In genomic region chr4:138910201-138910913, GRCh38 we compare ENCODE assay signal across 9 cellular contexts.
A peak's percentile ranks its signal among the peaks of the same experiment; 100 is the strongest.
DNase-seq lines count a peak whose midpoint lies in the region; ATAC-seq and TF ChIP-seq lines count a peak whose summit lies in the region.
"Had no signal": no experiment of that assay in that cellular context is flagged by ENCODE, and none has a peak within 500 bp of the region (broad histone marks: within the 10 kb centered on the region; RNA-seq: fewer than 3 reads in every experiment).

No MANE protein-coding gene starts in this region.

- no peak overlapping the region for H4K91ac ChIP-seq in IMR-90 (ENCODE audit: insufficient read depth, low read depth, low read length)

- no peaks in the 10 kb centered on the region for H3K9me3 ChIP-seq in IMR-90 (ENCODE audit: control insufficient read depth, insufficient read depth, low read length)
- no peaks in the 10 kb centered on the region for H3K9me3 ChIP-seq in PC-9 (ENCODE audit: insufficient read depth, low read depth)
- H3K9me3 ChIP-seq in smooth muscle cell (replicated peaks; ENCODE audit: low read depth): no peaks in the 10 kb centered on the region

- no peak overlapping the region for H2BK20ac ChIP-seq in IMR-90 (ENCODE audit: low read depth, low read length)

- H3K56ac ChIP-seq in IMR-90 (ENCODE audit: extremely low read depth, insufficient read depth, low read length): no peak overlapping the region

- peak; percentile 55 for ATAC-seq in IMR-90 (ENCODE audit: low read depth)
- ATAC-seq in GM21619 (IDR thresholded peaks at IDR 0.05; ENCODE audit: unreplicated experiment): no peak

- H3K27me3 ChIP-seq in IMR-90 (ENCODE audit: control insufficient read depth, insufficient read depth, low read length): peaks cover 3% of the 10 kb centered on the region
- H3K27me3 ChIP-seq in PC-9 (ENCODE audit: insufficient read depth, low read depth): no peaks in the 10 kb centered on the region
- H3K27me3 ChIP-seq in smooth muscle cell (ENCODE audit: low read depth): no peaks in the 10 kb centered on the region

- H4K5ac ChIP-seq in IMR-90 (ENCODE audit: low read depth, low read length): no peak overlapping the region

- TF ChIP-seq CTCF in IMR-90 (conservative IDR thresholded peaks at IDR 0.05; ENCODE audit: low read depth, low read length): no peak
- TF ChIP-seq CTCF in PC-9 (conservative IDR thresholded peaks at IDR 0.05): no peak
- TF ChIP-seq CTCF in fibroblast of the aortic adventitia (IDR thresholded peaks at IDR 0.05; ENCODE audit: insufficient read depth, low read length): no peak
- no peak for TF ChIP-seq CTCF in smooth muscle cell (IDR thresholded peaks at IDR 0.05; ENCODE audit: borderline replicate concordance, insufficient read depth, poor library complexity, severe bottlenecking)

- TF ChIP-seq POLR2A in IMR-90 (IDR thresholded peaks at IDR 0.05; ENCODE audit: low read depth, low read length): no peak

- dilution Hi-C loops in IMR-90 (cut with HindIII; ENCODE audit: low sequenced_read_pairs, unreplicated experiment): no loop called here

- H3K4me2 ChIP-seq in IMR-90 (ENCODE audit: low read depth, low read length) (peak overlapping the region; percentile 11), PC-9 (peak overlapping the region; percentile 76), smooth muscle cell (peak overlapping the region; percentile 62)

- H2BK15ac ChIP-seq in IMR-90 (ENCODE audit: low read depth, low read length): no peak overlapping the region

- H3K23ac ChIP-seq in IMR-90 (ENCODE audit: low read depth, low read length): no peak overlapping the region

- no peak overlapping the region for H3K9ac ChIP-seq in IMR-90 (ENCODE audit: low read depth, low read length)
- H3K9ac ChIP-seq in smooth muscle cell (ENCODE audit: low read depth): peak overlapping the region; percentile 82

- H3K36me3 ChIP-seq in IMR-90 (ENCODE audit: control insufficient read depth, insufficient read depth, low read length) (no peaks in the 10 kb centered on the region), PC-9 (ENCODE audit: low read depth) (no peaks in the 10 kb centered on the region), smooth muscle cell (ENCODE audit: low read depth) (no peaks in the 10 kb centered on the region)

- no peak overlapping the region for H3K14ac ChIP-seq in IMR-90 (replicated peaks; ENCODE audit: low read depth, low read length)

- POLR2A ChIA-PET in IMR-90 (lab: Charles Lee; ENCODE audit: unreplicated experiment) (interaction anchor here (0.7 kb wide), 1 partner anchor 13 kb away, joined by 6 read pairs; no protein-coding TSS in a partner anchor), PC-9 (lab: Charles Lee; ENCODE audit: unreplicated experiment) (interaction anchor here (0.7 kb wide), 1 partner anchor 39 kb away, joined by 7 read pairs; no protein-coding TSS in a partner anchor)

- no TSS peak for BruUV-seq in IMR-90 (replicated peaks; lab: Mats Ljungman, UMichigan)
- BruUV-seq in PC-9 (replicated peaks; lab: Mats Ljungman, UMichigan): no TSS peak

- no peak overlapping the region for H4K8ac ChIP-seq in IMR-90 (ENCODE audit: low read depth in 2 of 2, low read length in 2 of 2)

- peak overlapping the region; percentile 67 for H2AFZ ChIP-seq in IMR-90 (replicated peaks; ENCODE audit: low read length, poor library complexity)
- peak overlapping the region; percentile 70 for H2AFZ ChIP-seq in PC-9
- no peak overlapping the region for H2AFZ ChIP-seq in smooth muscle cell (ENCODE audit: low read depth)

- intact Hi-C loops in IMR-90 (cut with micrococcal nuclease) (loop anchor here (10.0 kb wide), 1 partner anchor 816 kb away; no protein-coding TSS in a partner anchor), PC-9 (cut with micrococcal nuclease; ENCODE audit: unreplicated experiment) (loop anchor here (1.0 to 10.0 kb wide), 3 partner anchors 12 to 1786 kb away; no protein-coding TSS in a partner anchor)

- CTCF ChIA-PET in IMR-90 (lab: Yijun Ruan, JAX) (interaction anchor here (1.0 kb wide), 1 partner anchor 28 kb away, joined by 6 read pairs; no protein-coding TSS in a partner anchor), PC-9 (lab: Charles Lee) (no interaction called here)

- H3K4ac ChIP-seq in IMR-90 (ENCODE audit: low read depth, low read length): no peak overlapping the region

- no peak overlapping the region for H3K4me3 ChIP-seq in IMR-90 (ENCODE audit: insufficient read depth, low read depth, low read length)
- H3K4me3 ChIP-seq in PC-9: peak overlapping the region; percentile 41; the same call in 1 of the 2 replicates
- H3K4me3 ChIP-seq in fibroblast of the aortic adventitia (ENCODE audit: low read depth, low read length): no peak overlapping the region
- no peak overlapping the region for H3K4me3 ChIP-seq in smooth muscle cell

- no peak overlapping the region for H2AK5ac ChIP-seq in IMR-90 (ENCODE audit: low read depth, low read length)

- no peak overlapping the region for H2AK9ac ChIP-seq in IMR-90 (replicated peaks; ENCODE audit: low read depth, low read length, poor library complexity)

- H3F3A ChIP-seq in PC-9 (ENCODE audit: insufficient read depth, low read depth) (peaks cover 17% of the 10 kb centered on the region; the same call in 1 of the 2 replicates), smooth muscle cell (ENCODE audit: low read depth) (no peaks in the 10 kb centered on the region)

- no peak overlapping the region for H3K18ac ChIP-seq in IMR-90 (ENCODE audit: low read depth, low read length)

- in situ Hi-C loops in IMR-90 (cut with MboI; ENCODE audit: low sequenced_read_pairs): no loop called here

- no peak for TF ChIP-seq RAD21 in IMR-90 (IDR thresholded peaks at IDR 0.05; ENCODE audit: low read length)

- WGBS in IMR-90 (ENCODE audit: extremely low coverage in 2 of 2, insufficient read length in 1 of 2), 2 experiments: 38% methylated on average over 1 of the region's 6 CpGs; no CpG with 5 or more reads in 1 of the 2 experiments
- WGBS in smooth muscle cell (ENCODE audit: low lambda C conversion rate): 58% methylated on average over 6 of the region's 6 CpGs

- H3K79me1 ChIP-seq in IMR-90 (ENCODE audit: low read depth in 1 of 2, low read length in 2 of 2): no peaks in the 10 kb centered on the region

- peaks cover 6% of the 10 kb centered on the region; the same call in 1 of the 2 replicates for H3K4me1 ChIP-seq in IMR-90 (ENCODE audit: control insufficient read depth, insufficient read depth, low read length)
- peaks cover 27% of the 10 kb centered on the region for H3K4me1 ChIP-seq in PC-9 (replicated peaks; ENCODE audit: insufficient read depth)
- peaks cover 7% of the 10 kb centered on the region for H3K4me1 ChIP-seq in smooth muscle cell (ENCODE audit: low read depth)

- H3K9me2 ChIP-seq in PC-9 (ENCODE audit: insufficient read depth): no peaks in the 10 kb centered on the region

- H2BK5ac ChIP-seq in IMR-90 (ENCODE audit: low read depth, low read length, poor library complexity, severe bottlenecking): no peak overlapping the region

- no peak overlapping the region for H3K27ac ChIP-seq in IMR-90 (ENCODE audit: insufficient read depth, low read length)
- H3K27ac ChIP-seq in PC-9: peak overlapping the region; percentile 66
- peak overlapping the region; percentile 87 for H3K27ac ChIP-seq in smooth muscle cell (ENCODE audit: low read depth)

- peak; percentile 55 for DNase-seq in IMR-90
- no peak for DNase-seq in PC-9
- peak; percentile 23 for DNase-seq in fibroblast of the aortic adventitia (ENCODE audit: low read depth)
- no peak for DNase-seq in smooth muscle cell (lab: John Stamatoyannopoulos, UW; ENCODE audit: unreplicated experiment)
- no peak for DNase-seq in stimulated activated CD4-positive, alpha-beta T cell treated with anti-CD3 and anti-CD28 coated beads, Interleukin-2, amount 100 ng/mL, for 24 hours
- no peak for DNase-seq in AG20443 (ENCODE audit: low spot score)
- no peak for DNase-seq in effector CD4-positive, alpha-beta T cell
- DNase-seq: activated CD4-positive, alpha-beta T cell treated with anti-CD3 and anti-CD28 coated beads for 4 hours had no signal

- H3K79me2 ChIP-seq in PC-9 (ENCODE audit: low read depth): no peaks in the 10 kb centered on the region
- no peaks in the 10 kb centered on the region for H3K79me2 ChIP-seq in smooth muscle cell (ENCODE audit: low read depth)

- H3K9me1 ChIP-seq in IMR-90 (ENCODE audit: insufficient read depth, low read length): no peaks in the 10 kb centered on the region

- no peak overlapping the region for H2BK120ac ChIP-seq in IMR-90 (ENCODE audit: low read depth, low read length)

- H4K20me1 ChIP-seq in IMR-90 (ENCODE audit: insufficient read depth, low read length) (no peaks in the 10 kb centered on the region), PC-9 (ENCODE audit: insufficient read depth) (no peaks in the 10 kb centered on the region), smooth muscle cell (ENCODE audit: low read depth) (no peaks in the 10 kb centered on the region)

TF ChIP-seq in IMR-90, 13 proteins besides CTCF, POLR2A, EP300 and RAD21:
- TF ChIP-seq RCOR1 (IDR thresholded peaks at IDR 0.05; ENCODE audit: insufficient replicate concordance, low read length) (no peak), FOS (IDR thresholded peaks at IDR 0.05; ENCODE audit: low read depth, low read length) (peak; percentile 64; the same call in 1 of the 2 replicates)

Comparison
In these comparisons a context has a peak if more than half of its experiments do, and no peak if none do; other contexts are left out.
1. DNase-seq: peak in IMR-90 (single experiment) and fibroblast of the aortic adventitia (single experiment); none in PC-9 (0 of 2), smooth muscle cell (single experiment), stimulated activated CD4-positive, alpha-beta T cell treated with anti-CD3 and anti-CD28 coated beads, Interleukin-2, amount 100 ng/mL, for 24 hours (0 of 2), AG20443 (single experiment) and effector CD4-positive, alpha-beta T cell (single experiment).
2. H3K4me2 ChIP-seq: peak in every context shown above with its lines; median percentile 76 in PC-9; 62 in smooth muscle cell; 11 in IMR-90.